16 cellular contexts compared by ENCODE assay signal in the genomic region with DNA sequence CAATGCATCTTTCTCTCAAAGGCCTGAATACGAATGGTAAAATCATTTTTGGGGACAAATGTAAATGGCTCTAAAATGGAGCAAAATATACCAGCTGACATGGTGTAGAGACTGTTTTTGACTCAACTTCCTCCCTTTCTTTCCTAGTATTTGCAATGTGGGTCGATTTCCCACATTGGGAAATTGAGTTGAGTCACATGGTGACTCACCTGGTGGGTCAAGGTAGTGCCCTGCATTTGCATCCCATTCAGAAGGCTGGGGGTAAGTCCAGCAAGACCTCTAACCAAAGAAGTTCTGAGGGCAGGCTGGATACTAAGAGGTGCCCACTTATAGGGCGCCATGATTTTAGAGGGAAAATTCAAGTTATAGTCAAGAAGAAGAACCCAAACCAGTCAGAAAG.
DNase-seq lines count a peak whose midpoint lies in the region; ATAC-seq and TF ChIP-seq lines count a peak whose summit lies in the region.
"Had no signal": no experiment of that assay in that cellular context is flagged by ENCODE, and none has a peak within 500 bp of the region (broad histone marks: within the 10 kb centered on the region; RNA-seq: fewer than 3 reads in every experiment).

No MANE protein-coding gene starts in this region.

- H3K4me3 ChIP-seq in mammary epithelial cell (replicated peaks in 1 of 3; ENCODE audit: insufficient read depth in 1 of 3, low read depth in 2 of 3, low read length in 3 of 3): no peak overlapping the region
- H3K4me3 ChIP-seq in epithelial cell of esophagus (ENCODE audit: low read length): no peak overlapping the region
- H3K4me3 ChIP-seq: BLaER1 treated with 17β-estradiol and CSF1 and Interleukin-3, amounts not matched to agents 10 nM and 100 nM; GM23248; HAP-1 had no signal

- TF ChIP-seq CTCF in mammary epithelial cell (conservative IDR thresholded peaks at IDR 0.05 in 1 of 2, IDR thresholded peaks at IDR 0.05 in 1 of 2; ENCODE audit: extremely low read depth in 1 of 2, insufficient read depth in 1 of 2, low read depth in 1 of 2, low read length in 2 of 2) (no peak), epithelial cell of esophagus (IDR thresholded peaks at IDR 0.05; ENCODE audit: insufficient read depth, low read depth, low read length, missing control alignments) (no peak)

- BruUV-seq in mammary epithelial cell (replicated peaks; lab: Mats Ljungman, UMichigan): no TSS peak

- H3K36me3 ChIP-seq in mammary epithelial cell (ENCODE audit: insufficient read depth, low read length): no peaks in the 10 kb centered on the region
- H3K36me3 ChIP-seq: BLaER1 treated with 17β-estradiol and CSF1 and Interleukin-3, amounts not matched to agents 10 nM and 100 nM; HAP-1 had no signal

- H4K20me1 ChIP-seq in mammary epithelial cell (ENCODE audit: insufficient read depth, low read length): no peaks in the 10 kb centered on the region
- H4K20me1 ChIP-seq: BLaER1 treated with 17β-estradiol and CSF1 and Interleukin-3, amounts not matched to agents 10 nM and 100 nM had no signal

- no peak overlapping the region for H3K9ac ChIP-seq in mammary epithelial cell (ENCODE audit: insufficient read depth, low read length)
- H3K9ac ChIP-seq: BLaER1 treated with 17β-estradiol and CSF1 and Interleukin-3, amounts not matched to agents 10 nM and 100 nM; GM23248 had no signal

- in situ Hi-C loops in mammary epithelial cell (cut with MboI; ENCODE audit: low sequenced_read_pairs in 2 of 2): loop anchor here in 1 of 2 donors (25.0 kb wide), 1 partner anchor 228 kb away; no protein-coding TSS in a partner anchor

- no peak for ATAC-seq in HG03378 (IDR thresholded peaks at IDR 0.05; ENCODE audit: unreplicated experiment)
- ATAC-seq: CD8-positive, alpha-beta T cell had no signal

- DNase-seq in Daoy (ENCODE audit: low read depth) (peak; percentile 19), HT1080 (ENCODE audit: low read depth) (peak; percentile 65), mammary epithelial cell (peak; percentile 44), epithelial cell of esophagus (ENCODE audit: low read depth) (peak; percentile 63), Kasumi-1 (lab: John Stamatoyannopoulos, UW) (no peak), NCI-H2171 treated with DMSO at 0.1 percent for 48 hours (lab: John Stamatoyannopoulos, UW) (no peak), NCI-H1105 treated with DMSO at 0.1 percent for 48 hours (lab: John Stamatoyannopoulos, UW) (no peak)
- DNase-seq: Calu3; CD8-positive, alpha-beta T cell; DMS79 treated with DMSO at 0.1 percent for 48 hours; EL; GM23248 had no signal

- dilution Hi-C loops in mammary epithelial cell (cut with HindIII; ENCODE audit: low sequenced_read_pairs): no loop called here

- 69% methylated on average over 3 of the region's 3 CpGs for WGBS in mammary epithelial cell (ENCODE audit: low coverage, missing lambda C conversion rate)

- intact Hi-C loops in mammary epithelial cell (cut with micrococcal nuclease): loop anchor here (10.0 kb wide), 1 partner anchor 146 kb away; no protein-coding TSS in a partner anchor

- no peak overlapping the region for H2AFZ ChIP-seq in mammary epithelial cell (ENCODE audit: low read depth, low read length)
- H2AFZ ChIP-seq: GM23248 had no signal

- peaks cover 5% of the 10 kb centered on the region for H3K4me1 ChIP-seq in mammary epithelial cell (ENCODE audit: insufficient read depth, low read length)
- H3K4me1 ChIP-seq: BLaER1 treated with 17β-estradiol and CSF1 and Interleukin-3, amounts not matched to agents 10 nM and 100 nM; HAP-1 had no signal

- H3K27me3 ChIP-seq in mammary epithelial cell (ENCODE audit: insufficient read depth, low read length): no peaks in the 10 kb centered on the region
- H3K27me3 ChIP-seq: BLaER1 treated with 17β-estradiol and CSF1 and Interleukin-3, amounts not matched to agents 10 nM and 100 nM had no signal

- no peak overlapping the region for H3K4me2 ChIP-seq in mammary epithelial cell (ENCODE audit: insufficient read depth, low read depth, low read length)
- H3K4me2 ChIP-seq: BLaER1 treated with 17β-estradiol and CSF1 and Interleukin-3, amounts not matched to agents 10 nM and 100 nM had no signal

- H3K9me3 ChIP-seq in mammary epithelial cell (replicated peaks; ENCODE audit: insufficient read depth, low read length): no peaks in the 10 kb centered on the region
- H3K9me3 ChIP-seq: BLaER1 treated with 17β-estradiol and CSF1 and Interleukin-3, amounts not matched to agents 10 nM and 100 nM; HAP-1 had no signal

- no peak overlapping the region for H3K27ac ChIP-seq in mammary epithelial cell (ENCODE audit: insufficient read depth, low read depth, low read length)
- H3K27ac ChIP-seq: BLaER1 treated with 17β-estradiol and CSF1 and Interleukin-3, amounts not matched to agents 10 nM and 100 nM; GM23248; HL-60 had no signal

- CTCF ChIA-PET in mammary epithelial cell (lab: Charles Lee; ENCODE audit: low non-redundant PET): no interaction called here

- no peaks in the 10 kb centered on the region for H3K79me2 ChIP-seq in mammary epithelial cell (ENCODE audit: insufficient read depth, low read length)

Comparison
In these comparisons a context has a peak if more than half of its experiments do, and no peak if none do; other contexts are left out.
1. DNase-seq: peak in Daoy (single experiment), HT1080 (single experiment), mammary epithelial cell (single experiment) and epithelial cell of esophagus (single experiment); none in Kasumi-1 (0 of 2), NCI-H2171 treated with DMSO at 0.1 percent for 48 hours (single experiment) and NCI-H1105 treated with DMSO at 0.1 percent for 48 hours (single experiment).